ENCODE assay signal across 8 cellular contexts in the genomic region with DNA sequence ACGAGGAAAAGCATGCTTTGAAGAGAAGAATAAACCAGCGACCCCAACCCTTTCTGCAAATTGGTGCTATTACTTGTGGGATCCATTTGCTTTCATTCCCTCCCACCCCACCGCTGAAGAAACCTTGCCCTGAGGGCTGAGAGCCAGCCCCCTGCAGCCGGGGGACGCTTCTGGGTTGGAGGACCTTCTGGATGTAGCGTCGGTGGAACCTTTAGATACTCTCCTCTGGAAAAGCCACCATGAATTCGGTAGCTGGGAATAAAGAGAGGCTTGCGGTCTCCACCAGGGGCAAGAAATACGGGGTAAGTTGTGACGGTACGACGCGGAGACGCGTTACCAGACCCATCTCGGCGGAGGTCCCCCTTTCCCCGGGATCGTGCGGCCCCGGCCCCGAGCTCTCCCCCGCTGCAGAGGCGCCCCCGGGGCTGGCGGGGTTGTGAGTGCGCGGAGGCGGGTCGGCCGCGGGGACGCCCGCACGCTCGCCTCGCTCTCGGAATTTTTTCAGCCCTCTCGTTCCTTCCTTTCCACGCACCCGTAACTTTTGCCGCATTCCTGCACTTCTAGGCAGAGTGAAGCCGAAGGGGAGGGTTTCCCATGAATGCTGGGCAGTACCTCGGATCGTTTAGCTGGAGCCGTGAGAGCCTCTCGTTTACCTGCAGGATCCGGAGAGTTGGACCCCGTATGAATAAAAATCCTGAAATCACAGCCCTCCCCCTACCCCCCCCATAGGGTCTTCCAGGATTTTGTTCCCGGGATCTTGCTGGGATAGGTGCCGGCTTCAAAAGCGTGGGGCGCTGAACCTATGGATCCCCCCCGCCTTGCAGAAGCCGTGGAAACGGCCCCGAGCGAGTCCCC. TPM values are rescaled to one million over a fixed set of nuclear protein-coding genes. Genes with fewer than 3 reads are reported as not detected.
A peak's percentile ranks its signal among the peaks of the same experiment; 100 is the strongest.
DNase-seq lines count a peak whose midpoint lies in the region; ATAC-seq and TF ChIP-seq lines count a peak whose summit lies in the region.

No MANE protein-coding gene starts in this region.

- CTCF ChIA-PET in CD8-positive, alpha-beta memory T cell (lab: Charles Lee) = interaction anchor here (1.3 kb wide), 1 partner anchor 10 kb away, joined by 3 read pairs; no protein-coding TSS in a partner anchor

- peak in 1 of 5 donors; percentile 9 for DNase-seq in CD8-positive, alpha-beta memory T cell
- DNase-seq in HFF-Myc (ENCODE audit: extremely low read depth, low read depth) = no peak
- peak; percentile 46 to 70 for DNase-seq in SW 1271 (lab: John Stamatoyannopoulos, UW)
- DNase-seq in epithelial cell of prostate (ENCODE audit: low read depth, low spot score) = no peak
- DNase-seq in natural killer cell = peak; percentile 19
- DNase-seq in mucosa of gallbladder (ENCODE audit: low spot score) = no peak
- no peak for DNase-seq in NCI-H2196 (lab: John Stamatoyannopoulos, UW; ENCODE audit: unreplicated experiment)
- DNase-seq in T-helper 9 cell = no peak

- H3K27me3 Mint-ChIP-seq in CD8-positive, alpha-beta memory T cell = peaks cover 40 to 76% of the 10 kb centered on the region in 2 donors
- peaks cover 44 to 60% of the 10 kb centered on the region in 2 donors for H3K27me3 Mint-ChIP-seq in natural killer cell (ENCODE audit: low read depth in 2 of 2)

- TF ChIP-seq CTCF in HFF-Myc (IDR thresholded peaks at IDR 0.05; ENCODE audit: low read depth, low read length, missing control alignments) = no peak
- TF ChIP-seq CTCF in natural killer cell (IDR thresholded peaks at IDR 0.05) = no peak

- peak overlapping the region in 1 of 8 donors; percentile 50 for H3K27ac Mint-ChIP-seq in CD8-positive, alpha-beta memory T cell
- no peak overlapping the region for H3K27ac Mint-ChIP-seq in natural killer cell

- peaks cover 0 to 8% (median 0%) of the 10 kb centered on the region in 3 donors for H3K36me3 Mint-ChIP-seq in CD8-positive, alpha-beta memory T cell
- no peaks in the 10 kb centered on the region for H3K36me3 Mint-ChIP-seq in natural killer cell

- H3K4me3 Mint-ChIP-seq in CD8-positive, alpha-beta memory T cell = peak overlapping the region; percentile 64 to 85 (median 80)
- peak overlapping the region; percentile 89 for H3K4me3 Mint-ChIP-seq in natural killer cell

- H3K4me1 ChIP-seq in CD8-positive, alpha-beta memory T cell (ENCODE audit: insufficient read depth, low read length) = peaks cover 23% of the 10 kb centered on the region

- intact Hi-C loops in natural killer cell (cut with micrococcal nuclease) = loop anchor here (10.0 kb wide), 4 partner anchors 229 to 1339 kb away; no protein-coding TSS in a partner anchor

- peak overlapping the region; percentile 61 for H3K4me3 ChIP-seq in CD8-positive, alpha-beta memory T cell (ENCODE audit: low read length)
- H3K4me3 ChIP-seq in HFF-Myc (replicated peaks; ENCODE audit: low read depth, low read length) = peak overlapping the region; percentile 65

- ATAC-seq in natural killer cell = no peak

- H3K27ac ChIP-seq in CD8-positive, alpha-beta memory T cell (ENCODE audit: low read depth, low read length) = no peak overlapping the region
- peak overlapping the region; percentile 67 for H3K27ac ChIP-seq in epithelial cell of prostate

- POLR2A ChIA-PET in CD8-positive, alpha-beta memory T cell (lab: Charles Lee) = no interaction called here

- H3K9me3 ChIP-seq in CD8-positive, alpha-beta memory T cell (ENCODE audit: low read length) = no peaks in the 10 kb centered on the region

- peaks cover 5 to 13% (median 9%) of the 10 kb centered on the region in 5 donors for H3K9me3 Mint-ChIP-seq in CD8-positive, alpha-beta memory T cell
- no peaks in the 10 kb centered on the region for H3K9me3 Mint-ChIP-seq in natural killer cell

- H3K36me3 ChIP-seq in CD8-positive, alpha-beta memory T cell (ENCODE audit: insufficient read depth, low read length) = no peaks in the 10 kb centered on the region

- H3K4me1 Mint-ChIP-seq in CD8-positive, alpha-beta memory T cell = peaks cover 22 to 33% (median 30%) of the 10 kb centered on the region in 3 donors
- H3K4me1 Mint-ChIP-seq in natural killer cell = peaks cover 13 to 36% of the 10 kb centered on the region in 2 donors

- H3K27me3 ChIP-seq in CD8-positive, alpha-beta memory T cell (ENCODE audit: insufficient read depth, low read length, poor library complexity, severe bottlenecking) = peaks cover 30% of the 10 kb centered on the region

RNA-seq across cellular contexts. Expression of a gene that starts 0.6 kb away (rescaled TPM):
- under 1 TPM; 0.11 to 0.16 TPM for total RNA-seq in CD8-positive, alpha-beta memory T cell
- polyA plus RNA-seq in CD8-positive, alpha-beta memory T cell = not detected
- total RNA-seq in natural killer cell = under 1 TPM; 0.16 to 0.96 (median 0.18) TPM
- total RNA-seq in mucosa of gallbladder = 0.32 TPM

Comparison
In these comparisons a context has a peak if more than half of its experiments do, and no peak if none do; other contexts are left out.
1. DNase-seq: peak in SW 1271 (2 of 2) and natural killer cell (single experiment); none in HFF-Myc (single experiment), epithelial cell of prostate (single experiment), mucosa of gallbladder (single experiment), NCI-H2196 (single experiment) and T-helper 9 cell (single experiment).